28 cellular contexts compared by ENCODE assay signal in the genomic region with DNA sequence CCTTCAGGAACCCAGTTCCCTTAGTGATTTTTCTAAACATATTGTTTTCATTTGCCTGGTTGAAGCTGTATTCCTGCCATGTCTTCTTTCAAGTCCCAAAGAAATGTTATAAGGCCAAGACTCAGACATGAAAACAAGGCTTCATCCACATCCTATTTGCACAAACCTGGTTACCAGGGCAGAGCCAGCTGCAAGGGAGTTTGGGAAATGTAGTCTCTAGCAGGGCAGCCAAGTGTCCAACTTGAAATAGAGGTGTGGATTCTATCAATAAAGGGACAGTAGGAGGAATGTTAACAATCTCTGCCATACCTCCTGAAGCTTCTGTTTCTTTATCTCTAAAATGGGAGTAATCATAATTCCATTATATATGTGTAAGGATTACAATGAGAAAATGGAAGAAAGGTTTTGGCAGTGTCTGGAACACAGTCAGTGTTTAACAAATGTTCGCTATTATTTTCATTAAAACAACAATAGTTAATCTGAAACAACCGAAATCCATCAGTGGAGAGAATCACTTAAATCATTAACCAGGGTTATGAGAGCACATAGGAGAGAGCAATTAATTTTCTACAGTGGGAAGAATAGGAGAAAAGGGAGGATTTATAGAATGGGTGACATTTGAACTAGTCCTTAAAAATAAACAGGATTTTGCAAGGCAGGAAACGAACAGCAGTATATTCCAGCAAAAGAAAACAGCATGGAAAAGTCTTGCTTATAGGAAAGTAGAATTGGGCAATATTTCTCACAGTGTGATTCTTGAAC.
"Had no signal": no experiment of that assay in that cellular context is flagged by ENCODE, and none has a peak within 500 bp of the region (broad histone marks: within the 10 kb centered on the region; RNA-seq: fewer than 3 reads in every experiment).

No MANE protein-coding gene starts in this region.

- DNase-seq: activated CD4-positive, alpha-beta memory T cell treated with anti-CD3 and anti-CD28 coated beads for 36 hours; activated CD4-positive, alpha-beta T cell treated with anti-CD3 and anti-CD28 coated beads, Interleukin-2, amount 10 ng/mL, durations not matched to agents 24 days and 14 days; activated CD4-positive, CD25-positive, alpha-beta regulatory T cell treated with anti-CD3 and anti-CD28 coated beads, Interleukin-2, amount 50 U/mL, for 72 hours; activated CD8-positive, alpha-beta memory T cell treated with anti-CD3 and anti-CD28 coated beads, Interleukin-2, amount 50 U/mL, for 4 hours; activated gamma-delta T cell; activated naive CD4-positive, alpha-beta T cell treated with anti-CD3 and anti-CD28 coated beads, Interleukin-2, amount 10 ng/mL, durations not matched to agents 7 days and 5 days; activated naive CD8-positive, alpha-beta T cell treated with anti-CD3 and anti-CD28 coated beads, Interleukin-2, amount 10 ng/mL, durations not matched to agents 7 days and 5 days; activated T-cell treated with anti-CD3 and anti-CD28 coated beads, Interleukin-2, amount 50 U/mL, for 24 hours; central memory CD4-positive, alpha-beta T cell; glutamatergic neuron; left colon; naive B cell; nucleus accumbens; pancreas; spleen; stimulated activated CD4-positive, alpha-beta T cell treated with anti-CD3 and anti-CD28 coated beads, Interleukin-2, amount 100 ng/mL, for 48 hours; stimulated activated naive CD4-positive, alpha-beta T cell treated with Interleukin-2 at 50 U/mL for 16 hours; T-helper 17 cell; T1000; WERI-Rb-1 had no signal

- H3K36me3 Mint-ChIP-seq: activated CD4-positive, alpha-beta memory T cell treated with anti-CD3 and anti-CD28 coated beads for 36 hours; activated naive CD4-positive, alpha-beta T cell treated with anti-CD3 and anti-CD28 coated beads, Interleukin-2, amount 10 ng/mL, durations not matched to agents 7 days and 5 days; activated naive CD8-positive, alpha-beta T cell treated with anti-CD3 and anti-CD28 coated beads, Interleukin-2, amount 10 ng/mL, durations not matched to agents 7 days and 5 days; mesothelial cell of epicardium; naive B cell had no signal

- H3K4me1 ChIP-seq: ascending aorta, breast epithelium, pancreas, prostate gland, right atrium auricular region, spleen, tibial nerve had no signal

- H3K27me3 Mint-ChIP-seq: activated naive CD4-positive, alpha-beta T cell treated with anti-CD3 and anti-CD28 coated beads, Interleukin-2, amount 10 ng/mL, durations not matched to agents 7 days and 5 days; dendritic cell treated with granulocyte-macrophage colony-stimulating factor and Interleukin-4, amounts not matched to agents 40 ng/mL and 50 ng/mL, for 4 days had no signal

- H3K36me3 ChIP-seq: ascending aorta, breast epithelium, prostate gland, right atrium auricular region, spleen, tibial nerve, WERI-Rb-1 had no signal

- H3K4me3 Mint-ChIP-seq: activated CD4-positive, alpha-beta memory T cell treated with anti-CD3 and anti-CD28 coated beads for 36 hours; activated CD4-positive, alpha-beta T cell treated with anti-CD3 and anti-CD28 coated beads, Interleukin-2, amount 10 ng/mL, durations not matched to agents 24 days and 14 days; activated naive CD4-positive, alpha-beta T cell treated with anti-CD3 and anti-CD28 coated beads, Interleukin-2, amount 10 ng/mL, durations not matched to agents 7 days and 5 days; activated naive CD8-positive, alpha-beta T cell treated with anti-CD3 and anti-CD28 coated beads, Interleukin-2, amount 10 ng/mL, durations not matched to agents 7 days and 5 days; activated T-cell treated with anti-CD3 and anti-CD28 coated beads, Interleukin-2, amount 50 U/mL, for 24 hours; dendritic cell treated with granulocyte-macrophage colony-stimulating factor and Interleukin-4, amounts not matched to agents 40 ng/mL and 50 ng/mL, for 4 days; mesothelial cell of epicardium; naive B cell; T-helper 17 cell had no signal

- H3K4me1 Mint-ChIP-seq: activated CD4-positive, alpha-beta T cell treated with anti-CD3 and anti-CD28 coated beads, Interleukin-2, amount 10 ng/mL, durations not matched to agents 24 days and 14 days; activated naive CD4-positive, alpha-beta T cell treated with anti-CD3 and anti-CD28 coated beads, Interleukin-2, amount 10 ng/mL, durations not matched to agents 7 days and 5 days; activated naive CD8-positive, alpha-beta T cell treated with anti-CD3 and anti-CD28 coated beads, Interleukin-2, amount 10 ng/mL, durations not matched to agents 7 days and 5 days; naive B cell; T-helper 17 cell had no signal

- H3K9me3 ChIP-seq: ascending aorta, breast epithelium, pancreas, prostate gland, right atrium auricular region, spleen, tibial nerve had no signal

- H3K27me3 ChIP-seq: ascending aorta, breast epithelium, pancreas, right atrium auricular region, tibial nerve had no signal

- H3K4me3 ChIP-seq: ascending aorta, breast epithelium, pancreas, prostate gland, right atrium auricular region, spleen, tibial nerve had no signal

- H3K27ac Mint-ChIP-seq: activated CD4-positive, alpha-beta memory T cell treated with anti-CD3 and anti-CD28 coated beads for 36 hours; activated CD4-positive, alpha-beta T cell treated with anti-CD3 and anti-CD28 coated beads, Interleukin-2, amount 10 ng/mL, durations not matched to agents 24 days and 14 days; activated naive CD4-positive, alpha-beta T cell treated with anti-CD3 and anti-CD28 coated beads, Interleukin-2, amount 10 ng/mL, durations not matched to agents 7 days and 5 days; activated naive CD8-positive, alpha-beta T cell treated with anti-CD3 and anti-CD28 coated beads, Interleukin-2, amount 10 ng/mL, durations not matched to agents 7 days and 5 days; activated T-cell treated with anti-CD3 and anti-CD28 coated beads, Interleukin-2, amount 50 U/mL, for 24 hours; dendritic cell treated with granulocyte-macrophage colony-stimulating factor and Interleukin-4, amounts not matched to agents 40 ng/mL and 50 ng/mL, for 4 days; mesothelial cell of epicardium; naive B cell; T-helper 17 cell had no signal

- H3K27ac ChIP-seq: ascending aorta, breast epithelium, epithelial cell of prostate, pancreas, prostate gland, right atrium auricular region, spleen, tibial nerve, WERI-Rb-1 had no signal

- H3K9me3 Mint-ChIP-seq: activated CD4-positive, alpha-beta memory T cell treated with anti-CD3 and anti-CD28 coated beads for 36 hours; activated CD4-positive, alpha-beta T cell treated with anti-CD3 and anti-CD28 coated beads, Interleukin-2, amount 10 ng/mL, durations not matched to agents 24 days and 14 days; activated naive CD4-positive, alpha-beta T cell treated with anti-CD3 and anti-CD28 coated beads, Interleukin-2, amount 10 ng/mL, durations not matched to agents 7 days and 5 days; activated naive CD8-positive, alpha-beta T cell treated with anti-CD3 and anti-CD28 coated beads, Interleukin-2, amount 10 ng/mL, durations not matched to agents 7 days and 5 days; activated T-cell treated with anti-CD3 and anti-CD28 coated beads, Interleukin-2, amount 50 U/mL, for 24 hours; dendritic cell treated with granulocyte-macrophage colony-stimulating factor and Interleukin-4, amounts not matched to agents 40 ng/mL and 50 ng/mL, for 4 days; mesothelial cell of epicardium; naive B cell had no signal
